Comparison of ENCODE assay signal across 1 cellular context in genomic region chr6:35967059-35967769, GRCh38.
TF ChIP-seq lines count a peak whose summit lies in the region.

No MANE protein-coding gene starts in this region.

TF ChIP-seq in HepG2, 621 proteins besides CTCF, POLR2A, EP300 and RAD21 (continued from another document):
- TF ChIP-seq TCF7 (IDR thresholded peaks at IDR 0.05; ENCODE audit: low read depth) (peak; percentile 32; the same call in 1 of the 2 replicates), TEAD2 (CRISPR knock-in tag; IDR thresholded peaks at IDR 0.05) (no peak), ZNF629 (CRISPR knock-in tag; conservative IDR thresholded peaks at IDR 0.05) (no peak), ZNF512 (CRISPR knock-in tag; IDR thresholded peaks at IDR 0.05) (no peak), NR2C2 (CRISPR knock-in tag; IDR thresholded peaks at IDR 0.05; ENCODE audit: borderline replicate concordance) (no peak), ZBTB44 (CRISPR knock-in tag; IDR thresholded peaks at IDR 0.05) (no peak), ZNF776 (CRISPR knock-in tag; IDR thresholded peaks at IDR 0.05) (no peak), MAF1 (CRISPR knock-in tag; IDR thresholded peaks at IDR 0.05; ENCODE audit: borderline replicate concordance) (no peak), NFYB (CRISPR knock-in tag; IDR thresholded peaks at IDR 0.05) (no peak), TRIM24 (CRISPR knock-in tag; IDR thresholded peaks at IDR 0.05) (no peak), ZNF225 (CRISPR knock-in tag; IDR thresholded peaks at IDR 0.05) (no peak)
- TF ChIP-seq, protein P1, sequence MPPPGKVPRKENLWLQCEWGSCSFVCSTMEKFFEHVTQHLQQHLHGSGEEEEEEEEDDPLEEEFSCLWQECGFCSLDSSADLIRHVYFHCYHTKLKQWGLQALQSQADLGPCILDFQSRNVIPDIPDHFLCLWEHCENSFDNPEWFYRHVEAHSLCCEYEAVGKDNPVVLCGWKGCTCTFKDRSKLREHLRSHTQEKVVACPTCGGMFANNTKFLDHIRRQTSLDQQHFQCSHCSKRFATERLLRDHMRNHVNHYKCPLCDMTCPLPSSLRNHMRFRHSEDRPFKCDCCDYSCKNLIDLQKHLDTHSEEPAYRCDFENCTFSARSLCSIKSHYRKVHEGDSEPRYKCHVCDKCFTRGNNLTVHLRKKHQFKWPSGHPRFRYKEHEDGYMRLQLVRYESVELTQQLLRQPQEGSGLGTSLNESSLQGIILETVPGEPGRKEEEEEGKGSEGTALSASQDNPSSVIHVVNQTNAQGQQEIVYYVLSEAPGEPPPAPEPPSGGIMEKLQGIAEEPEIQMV (CRISPR knock-in tag; IDR thresholded peaks at IDR 0.05; ENCODE audit: low read depth) = no peak
